Comparison of ENCODE assay signal across 1 cellular context in genomic region chr2:101064505-101064867, GRCh38.
TF ChIP-seq lines count a peak whose summit lies in the region.

No MANE protein-coding gene starts in this region.

TF ChIP-seq in IMR-90, 13 proteins besides CTCF, POLR2A, EP300 and RAD21:
- no peak for TF ChIP-seq MXI1 (IDR thresholded peaks at IDR 0.05; ENCODE audit: borderline replicate concordance, low read depth, low read length)
- TF ChIP-seq BHLHE40 (IDR thresholded peaks at IDR 0.05; ENCODE audit: low read depth, low read length) = no peak
- no peak for TF ChIP-seq CHD1 (IDR thresholded peaks at IDR 0.05; ENCODE audit: low read depth, low read length)
- no peak for TF ChIP-seq SMC3 (IDR thresholded peaks at IDR 0.05; ENCODE audit: low read depth, low read length)
- TF ChIP-seq NFE2L2 (IDR thresholded peaks at IDR 0.05; ENCODE audit: low read depth, low read length) = no peak
- TF ChIP-seq RFX5 (IDR thresholded peaks at IDR 0.05; ENCODE audit: low read depth, low read length) = no peak
- no peak for TF ChIP-seq USF2 (IDR thresholded peaks at IDR 0.05; ENCODE audit: low read depth, low read length)
- TF ChIP-seq CEBPB (IDR thresholded peaks at IDR 0.05; ENCODE audit: low read depth, low read length) = no peak
- TF ChIP-seq MAZ (IDR thresholded peaks at IDR 0.05; ENCODE audit: borderline replicate concordance, low read depth, low read length) = no peak
- TF ChIP-seq, protein P1, sequence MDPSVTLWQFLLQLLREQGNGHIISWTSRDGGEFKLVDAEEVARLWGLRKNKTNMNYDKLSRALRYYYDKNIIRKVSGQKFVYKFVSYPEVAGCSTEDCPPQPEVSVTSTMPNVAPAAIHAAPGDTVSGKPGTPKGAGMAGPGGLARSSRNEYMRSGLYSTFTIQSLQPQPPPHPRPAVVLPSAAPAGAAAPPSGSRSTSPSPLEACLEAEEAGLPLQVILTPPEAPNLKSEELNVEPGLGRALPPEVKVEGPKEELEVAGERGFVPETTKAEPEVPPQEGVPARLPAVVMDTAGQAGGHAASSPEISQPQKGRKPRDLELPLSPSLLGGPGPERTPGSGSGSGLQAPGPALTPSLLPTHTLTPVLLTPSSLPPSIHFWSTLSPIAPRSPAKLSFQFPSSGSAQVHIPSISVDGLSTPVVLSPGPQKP (IDR thresholded peaks at IDR 0.05; ENCODE audit: borderline replicate concordance, low read depth, low read length) = no peak
- TF ChIP-seq MAFK (IDR thresholded peaks at IDR 0.05; ENCODE audit: low read depth, low read length) = no peak
- no peak for TF ChIP-seq FOS (IDR thresholded peaks at IDR 0.05; ENCODE audit: low read depth, low read length)
- TF ChIP-seq RCOR1 (IDR thresholded peaks at IDR 0.05; ENCODE audit: insufficient replicate concordance, low read length) = no peak
